1 cellular context compared by ENCODE assay signal in genomic region chr17:50147841-50148225, GRCh38.
TF ChIP-seq lines count a peak whose summit lies in the region.

No MANE protein-coding gene starts in this region.

TF ChIP-seq in HepG2, 621 proteins besides CTCF, POLR2A, EP300 and RAD21 (continues in another document):
- TF ChIP-seq JUN (CRISPR knock-in tag; IDR thresholded peaks at IDR 0.05) (no peak), PLSCR1 (CRISPR knock-in tag; IDR thresholded peaks at IDR 0.05; ENCODE audit: borderline replicate concordance) (no peak), MNT (IDR thresholded peaks at IDR 0.05) (no peak), TSC22D2 (CRISPR knock-in tag; IDR thresholded peaks at IDR 0.05; ENCODE audit: borderline replicate concordance) (no peak), MIER3 (CRISPR knock-in tag; IDR thresholded peaks at IDR 0.05; ENCODE audit: borderline replicate concordance) (no peak), SRY (CRISPR knock-in tag; IDR thresholded peaks at IDR 0.05) (no peak), PLRG1 (conservative IDR thresholded peaks at IDR 0.05) (no peak), SP4 (CRISPR knock-in tag; IDR thresholded peaks at IDR 0.05) (peak; percentile 50; the same call in 1 of the 2 replicates), THYN1 (CRISPR knock-in tag; IDR thresholded peaks at IDR 0.05; ENCODE audit: borderline replicate concordance, low read depth) (no peak), NCOA1 (CRISPR knock-in tag; IDR thresholded peaks at IDR 0.05) (no peak), ZBTB14 (CRISPR knock-in tag; IDR thresholded peaks at IDR 0.05) (no peak), MTF1 (CRISPR knock-in tag; IDR thresholded peaks at IDR 0.05) (no peak), ZNF362 (CRISPR knock-in tag; IDR thresholded peaks at IDR 0.05; ENCODE audit: borderline replicate concordance) (no peak), IKZF1 (IDR thresholded peaks at IDR 0.05) (no peak), ZNF891 (CRISPR knock-in tag; IDR thresholded peaks at IDR 0.05) (no peak), TFE3 (CRISPR knock-in tag; IDR thresholded peaks at IDR 0.05) (0 out of 2 replicates have a peak, but pooled peaks have one; percentile 17), ZNF543 (CRISPR knock-in tag; IDR thresholded peaks at IDR 0.05) (no peak), ZNF460 (CRISPR knock-in tag; IDR thresholded peaks at IDR 0.05; ENCODE audit: borderline replicate concordance) (no peak), PAX8 (CRISPR knock-in tag; IDR thresholded peaks at IDR 0.05; ENCODE audit: borderline replicate concordance) (no peak), ZNF777 (CRISPR knock-in tag; IDR thresholded peaks at IDR 0.05) (peak; percentile 55; the same call in 1 of the 2 replicates), NCOR1 (IDR thresholded peaks at IDR 0.05; ENCODE audit: borderline replicate concordance, low read length) (peak; percentile 54; the same call in 1 of the 2 replicates), ARNTL (CRISPR knock-in tag; IDR thresholded peaks at IDR 0.05) (no peak), TRIM22 (IDR thresholded peaks at IDR 0.05) (no peak), ZNF432 (CRISPR knock-in tag; IDR thresholded peaks at IDR 0.05; ENCODE audit: borderline replicate concordance) (no peak), ZNF331 (CRISPR knock-in tag; IDR thresholded peaks at IDR 0.05) (no peak), ZFY (CRISPR knock-in tag; IDR thresholded peaks at IDR 0.05) (peak; percentile 19; the same call in 1 of the 2 replicates), WIZ (CRISPR knock-in tag; IDR thresholded peaks at IDR 0.05) (no peak), ZHX1 (CRISPR knock-in tag; IDR thresholded peaks at IDR 0.05; ENCODE audit: low read depth) (no peak), SYNCRIP (IDR thresholded peaks at IDR 0.05; ENCODE audit: insufficient read depth, low read depth, low read length) (no peak), NCOA2 (CRISPR knock-in tag; IDR thresholded peaks at IDR 0.05) (peak; percentile 29; the same call in 1 of the 2 replicates), ZSCAN12 (CRISPR knock-in tag; IDR thresholded peaks at IDR 0.05) (no peak), CHCHD3 (CRISPR knock-in tag; IDR thresholded peaks at IDR 0.05) (no peak), ZNF713 (CRISPR knock-in tag; IDR thresholded peaks at IDR 0.05) (no peak), HHEX (CRISPR knock-in tag; IDR thresholded peaks at IDR 0.05) (no peak), MXD3 (CRISPR knock-in tag; IDR thresholded peaks at IDR 0.05) (no peak), MAX (IDR thresholded peaks at IDR 0.05) (peak; percentile 34; the same call in 1 of the 2 replicates), SAFB2 (CRISPR knock-in tag; IDR thresholded peaks at IDR 0.05; ENCODE audit: borderline replicate concordance, low read depth) (no peak), POGK (CRISPR knock-in tag; conservative IDR thresholded peaks at IDR 0.05) (0 out of 2 replicates have a peak, but pooled peaks have one; percentile 25), RFX1 (IDR thresholded peaks at IDR 0.05) (peak; percentile 78), DPF2 (CRISPR knock-in tag; IDR thresholded peaks at IDR 0.05; ENCODE audit: borderline replicate concordance, low read depth) (0 out of 2 replicates have a peak, but pooled peaks have one; percentile 16), ARID4A (CRISPR knock-in tag; IDR thresholded peaks at IDR 0.05; ENCODE audit: borderline replicate concordance) (peak; percentile 54; the same call in 1 of the 2 replicates), XBP1 (CRISPR knock-in tag; IDR thresholded peaks at IDR 0.05) (no peak), ZNF770 (CRISPR knock-in tag; IDR thresholded peaks at IDR 0.05) (no peak), RXRB (CRISPR knock-in tag; IDR thresholded peaks at IDR 0.05; ENCODE audit: borderline replicate concordance) (peak; percentile 63; the same call in 1 of the 2 replicates)
